In genomic region chr20:60210779-60211617, GRCh38 we compare ENCODE assay signal across 8 cellular contexts.
DNase-seq lines count a peak whose midpoint lies in the region; ATAC-seq, FAIRE-seq and TF ChIP-seq lines count a peak whose summit lies in the region.

No MANE protein-coding gene starts in this region.

- no peak for ATAC-seq in HG03378 (IDR thresholded peaks at IDR 0.05; ENCODE audit: unreplicated experiment)

- DNase-seq in D721Med (ENCODE audit: insufficient read length, low spot score) (no peak), HCEC 1CT (peak; percentile 20), NCI-H226 (peak; percentile 17), lung microvascular endothelial cell (ENCODE audit: low read depth in 2 of 2) (peak; percentile 31 to 42)
- peak; percentile 22 to 35 for DNase-seq in activated CD4-positive, alpha-beta T cell treated with anti-CD3 and anti-CD28 coated beads, Interleukin-2, amount 50 U/mL, for 4 hours
- peak; percentile 34 for DNase-seq in effector CD4-positive, alpha-beta T cell
- peak; percentile 29 for DNase-seq in stimulated activated CD8-positive, alpha-beta memory T cell treated with anti-CD3 and anti-CD28 coated beads, Interleukin-15, amount 100 ng/mL, for 24 hours (ENCODE audit: low read depth)

- FAIRE-seq in D721Med (lab: Jason Lieb, UNC), result no peak

- TF ChIP-seq CTCF in D721Med (IDR thresholded peaks at IDR 0.05; ENCODE audit: insufficient read depth, missing control alignments), result peak; percentile 92
